2 cellular contexts compared by ENCODE assay signal in genomic region chr12:126601184-126602170, GRCh38.
TF ChIP-seq lines count a peak whose summit lies in the region.

No MANE protein-coding gene starts in this region.

TF ChIP-seq in IMR-90, 13 proteins besides CTCF, POLR2A, EP300 and RAD21 (continued from another document):
- no peak for TF ChIP-seq ELK1 (IDR thresholded peaks at IDR 0.05; ENCODE audit: borderline replicate concordance, low read depth, low read length)

TF ChIP-seq in HepG2, 621 proteins besides CTCF, POLR2A, EP300 and RAD21 (continued from another document):
- TF ChIP-seq MIXL1 (CRISPR knock-in tag; IDR thresholded peaks at IDR 0.05) (no peak), MYC (CRISPR knock-in tag; IDR thresholded peaks at IDR 0.05; ENCODE audit: borderline replicate concordance) (no peak)
